16 cellular contexts compared by ENCODE assay signal in the genomic region with DNA sequence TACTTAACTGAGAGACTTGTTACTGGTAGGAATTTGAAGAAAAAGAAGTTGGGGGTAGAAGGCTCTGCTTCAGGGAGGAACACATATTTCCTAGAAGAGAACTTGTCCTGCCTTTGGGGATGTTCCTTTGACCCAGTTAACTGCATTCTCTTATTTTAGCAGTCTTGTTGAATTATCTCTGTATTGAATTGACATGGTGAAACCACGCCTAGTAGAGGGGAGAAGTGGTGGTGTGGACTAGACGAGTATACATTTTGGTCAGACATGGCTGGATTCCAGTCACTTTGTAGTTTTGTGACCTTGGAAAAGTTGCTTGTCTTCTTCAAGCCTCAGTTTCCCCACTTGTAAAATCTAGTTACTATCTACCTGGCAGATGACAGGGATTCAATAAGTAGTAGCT.
A peak's percentile ranks its signal among the peaks of the same experiment; 100 is the strongest.
DNase-seq lines count a peak whose midpoint lies in the region; ATAC-seq, FAIRE-seq and TF ChIP-seq lines count a peak whose summit lies in the region.
"Had no signal": no experiment of that assay in that cellular context is flagged by ENCODE, and none has a peak within 500 bp of the region (broad histone marks: within the 10 kb centered on the region; RNA-seq: fewer than 3 reads in every experiment).

No MANE protein-coding gene starts in this region.

- dilution Hi-C loops in mammary epithelial cell (cut with HindIII; ENCODE audit: low sequenced_read_pairs) (no loop called here), endothelial cell of umbilical vein (cut with MboI; ENCODE audit: extremely low pct_ligation_motif_present, low sequenced_read_pairs) (no loop called here)

- intact Hi-C loops in breast epithelium (cut with DNase I; ENCODE audit: low total_unique reads) = no loop called here
- intact Hi-C loops in mammary epithelial cell (cut with micrococcal nuclease) = loop anchor here (5.0 kb wide), 1 partner anchor 40 kb away; no protein-coding TSS in a partner anchor
- intact Hi-C loops in endothelial cell of umbilical vein (cut with micrococcal nuclease) = no loop called here

- CTCF ChIA-PET in mammary epithelial cell (lab: Charles Lee; ENCODE audit: low non-redundant PET) = no interaction called here
- CTCF ChIA-PET in endothelial cell of umbilical vein (lab: Charles Lee) = interaction anchor here (0.8 kb wide), 1 partner anchor 205 kb away, joined by 3 read pairs; no protein-coding TSS in a partner anchor

- H4K20me1 ChIP-seq in mammary epithelial cell (ENCODE audit: insufficient read depth, low read length) (no peaks in the 10 kb centered on the region), endothelial cell of umbilical vein (replicated peaks; ENCODE audit: control insufficient read depth, extremely low read depth, insufficient read depth, low read length) (peaks cover 7% of the 10 kb centered on the region), neural progenitor cell (ENCODE audit: low read depth) (peaks cover 14% of the 10 kb centered on the region)

- peaks cover 89% of the 10 kb centered on the region for H3K79me2 ChIP-seq in mammary epithelial cell (ENCODE audit: insufficient read depth, low read length)
- peaks cover 83% of the 10 kb centered on the region for H3K79me2 ChIP-seq in endothelial cell of umbilical vein (ENCODE audit: control insufficient read depth, insufficient read depth, low read length)
- peaks cover 66% of the 10 kb centered on the region for H3K79me2 ChIP-seq in neural progenitor cell (ENCODE audit: low read depth)

- peaks cover 5% of the 10 kb centered on the region for H3K27me3 Mint-ChIP-seq in neural progenitor cell (ENCODE audit: insufficient read depth, low read depth)

- POLR2A ChIA-PET in endothelial cell of umbilical vein (lab: Charles Lee) = interaction anchor here (0.8 to 1.3 kb wide), 2 partner anchors 14 to 60 kb away, joined by 3 read pairs; no protein-coding TSS in a partner anchor

- FAIRE-seq in endothelial cell of umbilical vein (lab: Jason Lieb, UNC) = peak; percentile 63
- FAIRE-seq: A204.1, D721Med had no signal

- peaks cover 54% of the 10 kb centered on the region for H3K4me1 Mint-ChIP-seq in neural progenitor cell

- peaks cover 7% of the 10 kb centered on the region for H3K9me3 Mint-ChIP-seq in neural progenitor cell
- H3K9me3 Mint-ChIP-seq: activated naive CD4-positive, alpha-beta T cell treated with anti-CD3 and anti-CD28 coated beads, Interleukin-2, amount 50 U/mL, for 72 hours had no signal

- in situ Hi-C loops in mammary epithelial cell (cut with MboI; ENCODE audit: low sequenced_read_pairs in 2 of 2) = no loop called here

- peaks cover 50% of the 10 kb centered on the region for H3K36me3 Mint-ChIP-seq in neural progenitor cell

- H3K27ac ChIP-seq in breast epithelium (peak overlapping the region; percentile 56 to 90), mammary epithelial cell (ENCODE audit: insufficient read depth, low read depth, low read length) (no peak overlapping the region), endothelial cell of umbilical vein (ENCODE audit: insufficient read depth, low read depth, low read length) (peak overlapping the region; percentile 5), neural progenitor cell (no peak overlapping the region), upper lobe of left lung (peak overlapping the region; percentile 45 to 84 (median 82))
- H3K27ac ChIP-seq: WERI-Rb-1 had no signal

- BruUV-seq in mammary epithelial cell (replicated peaks; lab: Mats Ljungman, UMichigan) (no TSS peak), endothelial cell of umbilical vein (replicated peaks; lab: Mats Ljungman, UMichigan) (no TSS peak)

- H3K27me3 ChIP-seq in breast epithelium = no peaks in the 10 kb centered on the region
- H3K27me3 ChIP-seq in mammary epithelial cell (ENCODE audit: insufficient read depth, low read length) = no peaks in the 10 kb centered on the region
- no peaks in the 10 kb centered on the region for H3K27me3 ChIP-seq in endothelial cell of umbilical vein (ENCODE audit: control insufficient read depth in 2 of 2, insufficient read depth in 2 of 2, low read length in 2 of 2)
- no peaks in the 10 kb centered on the region for H3K27me3 ChIP-seq in neural progenitor cell
- no peaks in the 10 kb centered on the region for H3K27me3 ChIP-seq in upper lobe of left lung

- ATAC-seq in upper lobe of left lung (ENCODE audit: low FRiP score in 2 of 2) = no peak
- ATAC-seq in HG02798 (IDR thresholded peaks at IDR 0.05; ENCODE audit: poor library complexity, unreplicated experiment) = no peak
- no peak for ATAC-seq in HG02973 (IDR thresholded peaks at IDR 0.05; ENCODE audit: unreplicated experiment)
- ATAC-seq: activated naive CD4-positive, alpha-beta T cell treated with anti-CD3 and anti-CD28 coated beads, Interleukin-2, amount 50 U/mL, for 72 hours had no signal

- H3K9ac ChIP-seq in mammary epithelial cell (ENCODE audit: insufficient read depth, low read length) (no peak overlapping the region), endothelial cell of umbilical vein (replicated peaks; ENCODE audit: extremely low read depth, insufficient read depth, low read length) (no peak overlapping the region), neural progenitor cell (no peak overlapping the region)

- H3K9me3 ChIP-seq in breast epithelium (no peaks in the 10 kb centered on the region), mammary epithelial cell (replicated peaks; ENCODE audit: insufficient read depth, low read length) (no peaks in the 10 kb centered on the region), endothelial cell of umbilical vein (replicated peaks; ENCODE audit: control insufficient read depth, insufficient read depth, low read length) (no peaks in the 10 kb centered on the region), neural progenitor cell (ENCODE audit: low read depth) (no peaks in the 10 kb centered on the region), upper lobe of left lung (no peaks in the 10 kb centered on the region)

- no peaks in the 10 kb centered on the region for H3F3A ChIP-seq in neural progenitor cell (ENCODE audit: low read depth)

- H3K4me2 ChIP-seq in mammary epithelial cell (ENCODE audit: insufficient read depth, low read depth, low read length) = no peak overlapping the region
- H3K4me2 ChIP-seq in endothelial cell of umbilical vein (ENCODE audit: insufficient read depth, low read length) = no peak overlapping the region
- no peak overlapping the region for H3K4me2 ChIP-seq in neural progenitor cell

- H2AFZ ChIP-seq in mammary epithelial cell (ENCODE audit: low read depth, low read length) (no peak overlapping the region), endothelial cell of umbilical vein (ENCODE audit: low read depth, low read length) (no peak overlapping the region), neural progenitor cell (replicated peaks) (no peak overlapping the region)

- no peaks in the 10 kb centered on the region for H3K9me1 ChIP-seq in endothelial cell of umbilical vein (replicated peaks; ENCODE audit: control insufficient read depth, extremely low read depth, insufficient read depth, low read length)

- H3K4me3 Mint-ChIP-seq in neural progenitor cell = no peak overlapping the region

- 82% methylated on average over 2 of the region's 2 CpGs for WGBS in mammary epithelial cell (ENCODE audit: low coverage, missing lambda C conversion rate)
- WGBS in upper lobe of left lung, 2 donors = 62 to 83% methylated on average over 2 of the region's 2 CpGs

- H3K36me3 ChIP-seq in breast epithelium (no peaks in the 10 kb centered on the region), mammary epithelial cell (ENCODE audit: insufficient read depth, low read length) (peaks cover 8% of the 10 kb centered on the region), endothelial cell of umbilical vein (ENCODE audit: control insufficient read depth in 2 of 2, extremely low read depth in 1 of 2, insufficient read depth in 2 of 2, low read length in 2 of 2) (peaks cover 11 to 13% of the 10 kb centered on the region in 2 experiments), neural progenitor cell (no peaks in the 10 kb centered on the region), upper lobe of left lung (peaks cover 0 to 7% (median 0%) of the 10 kb centered on the region in 4 donors)
- H3K36me3 ChIP-seq: WERI-Rb-1 had no signal

- TF ChIP-seq POLR2A in breast epithelium (IDR thresholded peaks at IDR 0.05) (no peak), endothelial cell of umbilical vein (IDR thresholded peaks at IDR 0.05; ENCODE audit: low read depth, low read length) (no peak), upper lobe of left lung (IDR thresholded peaks at IDR 0.05) (no peak)

- H3K27ac Mint-ChIP-seq in neural progenitor cell = peak overlapping the region; percentile 67
- H3K27ac Mint-ChIP-seq: activated naive CD4-positive, alpha-beta T cell treated with anti-CD3 and anti-CD28 coated beads, Interleukin-2, amount 50 U/mL, for 72 hours had no signal

- no peak for TF ChIP-seq CTCF in breast epithelium (IDR thresholded peaks at IDR 0.05)
- TF ChIP-seq CTCF in mammary epithelial cell (conservative IDR thresholded peaks at IDR 0.05 in 1 of 2, IDR thresholded peaks at IDR 0.05 in 1 of 2; ENCODE audit: extremely low read depth in 1 of 2, insufficient read depth in 1 of 2, low read depth in 1 of 2, low read length in 2 of 2) = no peak
- TF ChIP-seq CTCF in endothelial cell of umbilical vein (IDR thresholded peaks at IDR 0.05; ENCODE audit: extremely low read depth in 1 of 2, insufficient read depth in 1 of 2, low read depth in 1 of 2, low read length in 2 of 2) = no peak
- no peak for TF ChIP-seq CTCF in neural progenitor cell (IDR thresholded peaks at IDR 0.05)
- TF ChIP-seq CTCF in upper lobe of left lung (IDR thresholded peaks at IDR 0.05) = no peak

- peaks cover 0 to 9% of the 10 kb centered on the region in 2 donors for H3K4me1 ChIP-seq in breast epithelium
- peaks cover 18% of the 10 kb centered on the region for H3K4me1 ChIP-seq in mammary epithelial cell (ENCODE audit: insufficient read depth, low read length)
- peaks cover 57% of the 10 kb centered on the region for H3K4me1 ChIP-seq in endothelial cell of umbilical vein (ENCODE audit: control insufficient read depth, extremely low read depth, insufficient read depth, low read length)
- peaks cover 11% of the 10 kb centered on the region for H3K4me1 ChIP-seq in neural progenitor cell
- H3K4me1 ChIP-seq in upper lobe of left lung = peaks cover 56 to 76% (median 70%) of the 10 kb centered on the region in 4 donors

- no peak for DNase-seq in breast epithelium (ENCODE audit: low spot score in 2 of 2)
- DNase-seq in mammary epithelial cell = no peak
- no peak for DNase-seq in endothelial cell of umbilical vein (ENCODE audit: low read depth, low spot score)
- DNase-seq in neural progenitor cell (ENCODE audit: low spot score) = no peak
- DNase-seq in upper lobe of left lung = no peak
- DNase-seq in NCI-H2107 treated with DMSO at 0.1 percent for 48 hours (lab: John Stamatoyannopoulos, UW; ENCODE audit: unreplicated experiment) = no peak
- DNase-seq: NCI-H2171 treated with DMSO at 0.1 percent for 48 hours; stimulated activated CD4-positive, alpha-beta T cell treated with anti-CD3 and anti-CD28 coated beads, Interleukin-4, amount 100 ng/mL, for 4 hours; stimulated activated naive CD4-positive, alpha-beta T cell treated with Interleukin-2 at 50 U/mL for 16 hours; SW 1271; WERI-Rb-1 had no signal

- H3K4me3 ChIP-seq in breast epithelium (no peak overlapping the region), mammary epithelial cell (replicated peaks in 1 of 3; ENCODE audit: insufficient read depth in 1 of 3, low read depth in 2 of 3, low read length in 3 of 3) (no peak overlapping the region), endothelial cell of umbilical vein (replicated peaks in 1 of 3; ENCODE audit: insufficient read depth in 1 of 3, low read depth in 1 of 3, low read length in 3 of 3) (no peak overlapping the region), neural progenitor cell (no peak overlapping the region), upper lobe of left lung (no peak overlapping the region)

- TF ChIP-seq EP300 in upper lobe of left lung (IDR thresholded peaks at IDR 0.05) = no peak

Comparison
In these comparisons a context has a peak if more than half of its experiments do, and no peak if none do; other contexts are left out.
1. H3K27ac ChIP-seq: peak in breast epithelium (2 of 2), endothelial cell of umbilical vein (single experiment) and upper lobe of left lung (4 of 4); none in mammary epithelial cell (single experiment) and neural progenitor cell (single experiment).